30 cellular contexts compared by ENCODE assay signal in the genomic region with DNA sequence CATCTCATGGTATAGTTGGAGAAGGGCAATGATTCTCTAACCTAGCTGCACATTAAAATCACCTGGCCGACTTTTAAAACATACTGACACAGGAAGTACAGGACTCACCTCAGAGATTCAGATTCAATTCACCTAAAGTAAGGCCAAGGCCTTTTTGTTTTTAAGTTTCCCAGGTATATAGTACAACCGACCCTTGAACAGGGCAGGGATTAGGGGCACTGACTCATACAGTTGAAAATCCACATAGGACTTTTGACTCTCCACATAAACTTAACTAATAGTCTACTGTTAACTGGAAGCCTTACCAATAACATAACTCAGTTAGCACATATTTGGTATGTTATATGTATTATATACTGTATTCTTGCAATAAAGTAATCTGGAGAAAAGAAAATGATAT.
"Had no signal": no experiment of that assay in that cellular context is flagged by ENCODE, and none has a peak within 500 bp of the region (broad histone marks: within the 10 kb centered on the region; RNA-seq: fewer than 3 reads in every experiment).

No MANE protein-coding gene starts in this region.

- H3K9me3 Mint-ChIP-seq: mesothelial cell of epicardium; naive thymus-derived CD4-positive, alpha-beta T cell; nephron; neural crest cell; stimulated activated naive B cell treated with anti-CD40 and anti-IgM and Interleukin-4, amounts not matched to agents 10 μg/mL and 1 μg/mL and 100 μg/mL, for 72 hours had no signal

- H3K9me3 ChIP-seq: heart right ventricle, left lung, lower lobe of right lung, pancreas, prostate gland, sigmoid colon, stomach, testis, thyroid gland, upper lobe of right lung had no signal

- H3K27ac ChIP-seq: heart right ventricle, left lung, lower lobe of right lung, pancreas, prostate gland, sigmoid colon, stomach, testis, upper lobe of right lung had no signal

- H3K4me1 Mint-ChIP-seq: mesothelial cell of epicardium; naive thymus-derived CD4-positive, alpha-beta T cell; nephron; neural crest cell; stimulated activated naive B cell treated with anti-CD40 and anti-IgM and Interleukin-4, amounts not matched to agents 10 μg/mL and 1 μg/mL and 100 μg/mL, for 72 hours had no signal

- H3K4me3 ChIP-seq: heart right ventricle, left lung, lower lobe of right lung, pancreas, prostate gland, sigmoid colon, stomach, testis, thyroid gland, upper lobe of right lung had no signal

- ATAC-seq: heart right ventricle; left cardiac atrium; left lung; lower lobe of right lung; naive thymus-derived CD4-positive, alpha-beta T cell; pancreas; right cardiac atrium; stimulated activated naive B cell treated with anti-CD40 and anti-IgM and Interleukin-4, amounts not matched to agents 10 μg/mL and 1 μg/mL and 100 μg/mL, for 72 hours; stimulated activated naive CD8-positive, alpha-beta T cell treated with anti-CD3 and anti-CD28 coated beads, Interleukin-15, Interleukin-2, amounts not matched to agents 100 U/mL and 50 U/mL, for 24 hours; upper lobe of right lung had no signal

- H3K27ac Mint-ChIP-seq: mesothelial cell of epicardium; naive thymus-derived CD4-positive, alpha-beta T cell; nephron; stimulated activated naive B cell treated with anti-CD40 and anti-IgM and Interleukin-4, amounts not matched to agents 10 μg/mL and 1 μg/mL and 100 μg/mL, for 72 hours had no signal

- H3K36me3 Mint-ChIP-seq: mesothelial cell of epicardium; naive thymus-derived CD4-positive, alpha-beta T cell; stimulated activated naive B cell treated with anti-CD40 and anti-IgM and Interleukin-4, amounts not matched to agents 10 μg/mL and 1 μg/mL and 100 μg/mL, for 72 hours had no signal

- H3K27me3 ChIP-seq: heart right ventricle, left lung, pancreas, sigmoid colon, stomach, testis, thyroid gland, upper lobe of right lung had no signal

- DNase-seq: heart right ventricle; hippocampal formation; kidney glomerular epithelial cell; left cardiac atrium; lower lobe of right lung; mammary epithelial cell; mesenchymal stem cell; naive thymus-derived CD4-positive, alpha-beta T cell; nucleus accumbens; pancreas; posterior cingulate gyrus; retina; right cardiac atrium; sigmoid colon; stimulated activated CD4-positive, alpha-beta T cell treated with anti-CD3 and anti-CD28 coated beads, Interleukin-12 subunit alpha, Interleukin-12 subunit beta, amount 100 ng/mL, for 4 hours; stimulated activated CD4-positive, alpha-beta T cell treated with anti-CD3 and anti-CD28 coated beads, Interleukin-15, amount 100 ng/mL, for 24 hours; stimulated activated CD4-positive, alpha-beta T cell treated with anti-CD3 and anti-CD28 coated beads, Interleukin-2, amount 100 ng/mL, for 24 hours; stimulated activated CD4-positive, alpha-beta T cell treated with anti-CD3 and anti-CD28 coated beads, Interleukin-4, amount 100 ng/mL, for 1 hour; stimulated activated naive B cell treated with anti-CD40 and anti-IgM and Interleukin-4, amounts not matched to agents 10 μg/mL and 1 μg/mL and 100 μg/mL, for 72 hours; stimulated activated naive CD8-positive, alpha-beta T cell treated with anti-CD3 and anti-CD28 coated beads, Interleukin-15, Interleukin-2, amounts not matched to agents 100 U/mL and 50 U/mL, for 24 hours; stomach; testis; thyroid gland; trophoblast cell; upper lobe of right lung had no signal

- H3K4me3 Mint-ChIP-seq: mesothelial cell of epicardium; naive thymus-derived CD4-positive, alpha-beta T cell; nephron; neural crest cell; stimulated activated naive B cell treated with anti-CD40 and anti-IgM and Interleukin-4, amounts not matched to agents 10 μg/mL and 1 μg/mL and 100 μg/mL, for 72 hours had no signal

- H3K4me1 ChIP-seq: left lung, lower lobe of right lung, pancreas, prostate gland, sigmoid colon, stomach, testis, upper lobe of right lung had no signal

- H3K36me3 ChIP-seq: heart right ventricle, left lung, lower lobe of right lung, pancreas, prostate gland, sigmoid colon, stomach, thyroid gland, upper lobe of right lung had no signal
